ENCODE assay signal across 15 cellular contexts in genomic region chr7:106312099-106312871, GRCh38. TPM values are rescaled to one million over a fixed set of nuclear protein-coding genes. Genes with fewer than 3 reads are reported as not detected.
DNase-seq lines count a peak whose midpoint lies in the region; ATAC-seq and TF ChIP-seq lines count a peak whose summit lies in the region.
"Had no signal": no experiment of that assay in that cellular context is flagged by ENCODE, and none has a peak within 500 bp of the region (broad histone marks: within the 10 kb centered on the region; RNA-seq: fewer than 3 reads in every experiment).

No MANE protein-coding gene starts in this region.

- H3K9me3 ChIP-seq in IMR-90 (ENCODE audit: control insufficient read depth, insufficient read depth, low read length) (no peaks in the 10 kb centered on the region), smooth muscle cell (replicated peaks; ENCODE audit: low read depth) (no peaks in the 10 kb centered on the region)

- peak overlapping the region; percentile 93 for H2AK5ac ChIP-seq in IMR-90 (ENCODE audit: low read depth, low read length)

- no peak overlapping the region for H2AK9ac ChIP-seq in IMR-90 (replicated peaks; ENCODE audit: low read depth, low read length, poor library complexity)

- no peak overlapping the region for H2AFZ ChIP-seq in IMR-90 (replicated peaks; ENCODE audit: low read length, poor library complexity)
- no peak overlapping the region for H2AFZ ChIP-seq in smooth muscle cell (ENCODE audit: low read depth)

- H3K4me2 ChIP-seq in IMR-90 (ENCODE audit: low read depth, low read length) = no peak overlapping the region
- H3K4me2 ChIP-seq in smooth muscle cell = no peak overlapping the region

- no peaks in the 10 kb centered on the region for H3F3A ChIP-seq in smooth muscle cell (ENCODE audit: low read depth)

- H3K79me1 ChIP-seq in IMR-90 (ENCODE audit: low read depth in 1 of 2, low read length in 2 of 2) = no peaks in the 10 kb centered on the region

- H3K36me3 ChIP-seq in IMR-90 (ENCODE audit: control insufficient read depth, insufficient read depth, low read length) (no peaks in the 10 kb centered on the region), smooth muscle cell (ENCODE audit: low read depth) (no peaks in the 10 kb centered on the region)

- H3K9me1 ChIP-seq in IMR-90 (ENCODE audit: insufficient read depth, low read length) = no peaks in the 10 kb centered on the region

- H3K23ac ChIP-seq in IMR-90 (ENCODE audit: low read depth, low read length) = no peak overlapping the region; the same call in 1 of the 2 replicates

- CTCF ChIA-PET in IMR-90 (lab: Yijun Ruan, JAX) (interaction anchor here (1.1 kb wide), 1 partner anchor 150 kb away, joined by 3 read pairs; no protein-coding TSS in a partner anchor), RWPE1 (lab: Yijun Ruan, JAX) (interaction anchor here (0.7 kb wide), 1 partner anchor 49 kb away, joined by 3 read pairs; no protein-coding TSS in a partner anchor)

- H3K9ac ChIP-seq in IMR-90 (ENCODE audit: low read depth, low read length) (no peak overlapping the region), smooth muscle cell (ENCODE audit: low read depth) (no peak overlapping the region)

- H2BK20ac ChIP-seq in IMR-90 (ENCODE audit: low read depth, low read length) = peak overlapping the region; percentile 35; the same call in 1 of the 2 replicates

- H2BK5ac ChIP-seq in IMR-90 (ENCODE audit: low read depth, low read length, poor library complexity, severe bottlenecking) = peak overlapping the region; percentile 57

- H3K27ac ChIP-seq in IMR-90 (ENCODE audit: insufficient read depth, low read length) (peak overlapping the region; percentile 66; the same call in 1 of the 2 replicates), RWPE1 (no peak overlapping the region), smooth muscle cell (ENCODE audit: low read depth) (peak overlapping the region; percentile 77)

- POLR2A ChIA-PET in IMR-90 (lab: Charles Lee; ENCODE audit: unreplicated experiment) (interaction anchor here (0.6 kb wide), 1 partner anchor 146 kb away, joined by 3 read pairs; no protein-coding TSS in a partner anchor), RWPE1 (lab: Yijun Ruan, JAX; ENCODE audit: low non-redundant PET) (no interaction called here)

- TF ChIP-seq CTCF in IMR-90 (conservative IDR thresholded peaks at IDR 0.05; ENCODE audit: low read depth, low read length) = no peak
- TF ChIP-seq CTCF in RWPE1 (conservative IDR thresholded peaks at IDR 0.05; ENCODE audit: low read depth) = no peak
- TF ChIP-seq CTCF in epithelial cell of esophagus (IDR thresholded peaks at IDR 0.05; ENCODE audit: insufficient read depth, low read depth, low read length, missing control alignments) = no peak
- no peak for TF ChIP-seq CTCF in smooth muscle cell (IDR thresholded peaks at IDR 0.05; ENCODE audit: borderline replicate concordance, insufficient read depth, poor library complexity, severe bottlenecking)

- ATAC-seq in IMR-90 (ENCODE audit: low read depth) = peak; percentile 75
- no peak for ATAC-seq in GM18498 (IDR thresholded peaks at IDR 0.05; ENCODE audit: unreplicated experiment)

- peak overlapping the region; percentile 100; the same call in 2 of the 3 replicates for H2BK15ac ChIP-seq in IMR-90 (ENCODE audit: low read depth, low read length)

- in situ Hi-C loops in IMR-90 (cut with MboI; ENCODE audit: low sequenced_read_pairs) = no loop called here

- TF ChIP-seq POLR2A in IMR-90 (IDR thresholded peaks at IDR 0.05; ENCODE audit: low read depth, low read length) = no peak

- H3K18ac ChIP-seq in IMR-90 (ENCODE audit: low read depth, low read length) = peak overlapping the region; percentile 96

- H3K4me3 ChIP-seq in IMR-90 (ENCODE audit: insufficient read depth, low read depth, low read length) (no peak overlapping the region), epithelial cell of esophagus (ENCODE audit: low read length) (no peak overlapping the region), smooth muscle cell (no peak overlapping the region)

- H2BK120ac ChIP-seq in IMR-90 (ENCODE audit: low read depth, low read length) = no peak overlapping the region

- 94% methylated on average over 3 of the region's 4 CpGs; no CpG with 5 or more reads in 1 of the 2 experiments for WGBS in IMR-90 (ENCODE audit: extremely low coverage in 2 of 2, insufficient read length in 1 of 2), 2 experiments
- WGBS in smooth muscle cell (ENCODE audit: low lambda C conversion rate) = 92% methylated on average over 4 of the region's 4 CpGs

- H3K27me3 ChIP-seq in IMR-90 (ENCODE audit: control insufficient read depth, insufficient read depth, low read length) (no peaks in the 10 kb centered on the region), smooth muscle cell (ENCODE audit: low read depth) (no peaks in the 10 kb centered on the region)

- H3K4me1 ChIP-seq in IMR-90 (ENCODE audit: control insufficient read depth, insufficient read depth, low read length) (peaks cover 2% of the 10 kb centered on the region; the same call in 1 of the 2 replicates), smooth muscle cell (ENCODE audit: low read depth) (no peaks in the 10 kb centered on the region)

- no TSS peak for BruUV-seq in IMR-90 (replicated peaks; lab: Mats Ljungman, UMichigan)

- 0 out of 2 replicates have a peak overlapping the region, but pooled peaks have one; percentile 11 for H3K4ac ChIP-seq in IMR-90 (ENCODE audit: low read depth, low read length)

- no peaks in the 10 kb centered on the region for H3K79me2 ChIP-seq in smooth muscle cell (ENCODE audit: low read depth)

- no peak overlapping the region for H3K56ac ChIP-seq in IMR-90 (ENCODE audit: extremely low read depth, insufficient read depth, low read length)

- intact Hi-C loops in IMR-90 (cut with micrococcal nuclease) (no loop called here), posterior cingulate gyrus (cut with DNase I) (no loop called here), head of caudate nucleus (cut with DNase I) (no loop called here)

- peak overlapping the region in 1 of 2 experiments; percentile 35; a peak in 2 of 4 replicates for H4K8ac ChIP-seq in IMR-90 (ENCODE audit: low read depth in 2 of 2, low read length in 2 of 2)

- dilution Hi-C loops in IMR-90 (cut with HindIII; ENCODE audit: low sequenced_read_pairs, unreplicated experiment) = no loop called here

- no peak overlapping the region for H4K91ac ChIP-seq in IMR-90 (ENCODE audit: insufficient read depth, low read depth, low read length)

- H4K5ac ChIP-seq in IMR-90 (ENCODE audit: low read depth, low read length) = no peak overlapping the region

- no peak for TF ChIP-seq RAD21 in IMR-90 (IDR thresholded peaks at IDR 0.05; ENCODE audit: low read length)

- peak; percentile 20 for DNase-seq in IMR-90
- DNase-seq in RWPE1 (ENCODE audit: low spot score) = peak; percentile 33
- peak; percentile 64 for DNase-seq in epithelial cell of esophagus (ENCODE audit: low read depth)
- no peak for DNase-seq in smooth muscle cell (lab: John Stamatoyannopoulos, UW; ENCODE audit: unreplicated experiment)
- DNase-seq in posterior cingulate gyrus = no peak
- DNase-seq in head of caudate nucleus = no peak
- DNase-seq: ACHN, DMS79, H9, Karpas-422, NCI-H1092 treated with DMSO at 0.1 percent for 48 hours, NCI-H146, NCI-H2029 treated with DMSO at 0.1 percent for 48 hours, NCI-H2171 treated with DMSO at 0.1 percent for 48 hours had no signal

- no peak overlapping the region for H3K14ac ChIP-seq in IMR-90 (replicated peaks; ENCODE audit: low read depth, low read length)

- H4K20me1 ChIP-seq in IMR-90 (ENCODE audit: insufficient read depth, low read length) (no peaks in the 10 kb centered on the region; the same call in 1 of the 2 replicates), smooth muscle cell (ENCODE audit: low read depth) (no peaks in the 10 kb centered on the region)

TF ChIP-seq in IMR-90, 13 proteins besides CTCF, POLR2A, EP300 and RAD21:
- no peak for TF ChIP-seq MAZ (IDR thresholded peaks at IDR 0.05; ENCODE audit: borderline replicate concordance, low read depth, low read length)
- TF ChIP-seq CEBPB (IDR thresholded peaks at IDR 0.05; ENCODE audit: low read depth, low read length) = no peak
- TF ChIP-seq BHLHE40 (IDR thresholded peaks at IDR 0.05; ENCODE audit: low read depth, low read length) = no peak
- no peak for TF ChIP-seq FOS (IDR thresholded peaks at IDR 0.05; ENCODE audit: low read depth, low read length)
- TF ChIP-seq, protein P1, sequence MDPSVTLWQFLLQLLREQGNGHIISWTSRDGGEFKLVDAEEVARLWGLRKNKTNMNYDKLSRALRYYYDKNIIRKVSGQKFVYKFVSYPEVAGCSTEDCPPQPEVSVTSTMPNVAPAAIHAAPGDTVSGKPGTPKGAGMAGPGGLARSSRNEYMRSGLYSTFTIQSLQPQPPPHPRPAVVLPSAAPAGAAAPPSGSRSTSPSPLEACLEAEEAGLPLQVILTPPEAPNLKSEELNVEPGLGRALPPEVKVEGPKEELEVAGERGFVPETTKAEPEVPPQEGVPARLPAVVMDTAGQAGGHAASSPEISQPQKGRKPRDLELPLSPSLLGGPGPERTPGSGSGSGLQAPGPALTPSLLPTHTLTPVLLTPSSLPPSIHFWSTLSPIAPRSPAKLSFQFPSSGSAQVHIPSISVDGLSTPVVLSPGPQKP (IDR thresholded peaks at IDR 0.05; ENCODE audit: borderline replicate concordance, low read depth, low read length) = no peak
- TF ChIP-seq RCOR1 (IDR thresholded peaks at IDR 0.05; ENCODE audit: insufficient replicate concordance, low read length) = no peak
- TF ChIP-seq NFE2L2 (IDR thresholded peaks at IDR 0.05; ENCODE audit: low read depth, low read length) = no peak
- TF ChIP-seq SMC3 (IDR thresholded peaks at IDR 0.05; ENCODE audit: low read depth, low read length) = no peak

RNA-seq across cellular contexts. Expression of gene NAMPT, which starts 27.5 kb away (rescaled TPM):
- total RNA-seq in IMR-90 (2012; rRNA removed) (31.7 and 45.3 TPM in 2 replicates), smooth muscle cell (189 and 239 TPM in 2 replicates)
- polyA plus RNA-seq in IMR-90 (2012; rRNA removed) (10.4 and 13.3 TPM in 2 replicates), smooth muscle cell (49.1 and 53.3 TPM in 2 replicates)
- 1.8 and 18.5 TPM in 2 replicates for polyA plus RNA-seq in IMR-90 (2012; cell fraction: cytosol; rRNA removed)
- polyA plus RNA-seq in IMR-90 (2012; cell fraction: nucleus; rRNA removed; ENCODE audit: low replicate concordance) = 1.7 and 34.1 TPM in 2 replicates

Comparison
In these comparisons a context has a peak if more than half of its experiments do, and no peak if none do; other contexts are left out.
1. DNase-seq: peak in IMR-90 (single experiment), RWPE1 (single experiment) and epithelial cell of esophagus (single experiment); none in smooth muscle cell (single experiment), posterior cingulate gyrus (0 of 10) and head of caudate nucleus (0 of 42).